9 cellular contexts compared by ENCODE assay signal in the genomic region with DNA sequence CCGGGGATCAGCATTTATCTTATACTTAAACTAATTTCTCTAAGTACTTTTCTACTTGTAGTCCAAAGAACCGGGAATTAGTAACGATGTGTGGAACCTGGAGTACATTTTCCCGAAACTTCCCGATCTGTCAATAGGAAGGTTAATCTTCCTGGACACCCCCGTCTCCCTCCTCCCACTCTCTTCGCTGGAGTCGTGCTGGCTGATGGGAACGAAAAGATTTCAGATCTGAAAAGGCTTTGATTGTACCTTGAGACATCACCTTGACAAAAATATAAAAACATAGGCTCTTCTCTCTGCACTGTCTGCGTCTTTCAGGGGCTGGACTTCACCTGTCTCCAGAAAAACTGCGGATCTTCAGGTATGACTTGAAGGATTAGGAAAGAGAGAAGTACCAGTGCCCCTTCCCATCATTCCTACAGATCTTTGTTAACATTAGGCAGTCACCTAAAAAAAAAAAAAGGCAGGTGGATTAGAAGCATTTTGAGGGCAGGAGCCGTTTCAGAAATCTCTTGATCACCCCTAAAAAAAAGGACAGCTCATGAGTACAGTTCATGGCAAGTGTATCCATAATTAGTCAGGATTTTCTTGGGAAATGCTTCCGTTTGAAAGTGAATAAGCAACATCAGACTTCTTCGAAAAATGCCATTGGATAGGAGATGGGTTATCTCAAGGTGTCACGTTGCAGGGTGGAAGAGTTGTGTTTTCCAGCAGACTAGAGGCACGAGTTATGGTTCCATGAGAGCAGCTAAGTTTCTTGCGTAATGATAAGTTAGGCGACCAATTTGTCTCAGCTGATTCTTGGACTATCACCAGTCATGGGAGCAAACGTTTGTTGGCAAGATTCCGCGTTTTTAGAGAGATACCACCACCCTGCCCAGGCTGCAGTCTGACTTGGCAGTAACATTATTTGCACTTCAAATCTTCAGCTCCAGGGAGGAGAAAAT. TPM values are rescaled to one million over a fixed set of nuclear protein-coding genes. Genes with fewer than 3 reads are reported as not detected.
DNase-seq lines count a peak whose midpoint lies in the region; ATAC-seq and TF ChIP-seq lines count a peak whose summit lies in the region.
"Had no signal": no experiment of that assay in that cellular context is flagged by ENCODE, and none has a peak within 500 bp of the region (broad histone marks: within the 10 kb centered on the region; RNA-seq: fewer than 3 reads in every experiment).

No MANE protein-coding gene starts in this region.

- no peak for ATAC-seq in WTC11

- peaks cover 4 to 9% (median 5%) of the 10 kb centered on the region in 3 donors for H3K4me1 ChIP-seq in skeletal muscle tissue (ENCODE audit: control insufficient read depth in 3 of 3, insufficient read depth in 3 of 3, low read length in 3 of 3)

- H3K27me3 Mint-ChIP-seq in WTC11 (ENCODE audit: low read depth) (peaks cover 40% of the 10 kb centered on the region), glutamatergic neuron (ENCODE audit: unreplicated experiment) (peaks cover 8% of the 10 kb centered on the region)

- POLR2A ChIA-PET in WTC11 (lab: Charles Lee) = no interaction called here

- H3K4me3 Mint-ChIP-seq in WTC11 (peak overlapping the region; percentile 91), glutamatergic neuron (ENCODE audit: unreplicated experiment) (peak overlapping the region; percentile 83)

- DNase-seq in NCI-H748 (lab: John Stamatoyannopoulos, UW; ENCODE audit: unreplicated experiment) (peak; percentile 35), NCI-H748 treated with DMSO at 0.1 percent for 48 hours (lab: John Stamatoyannopoulos, UW) (no peak), WTC11 (ENCODE audit: low spot score) (no peak), glutamatergic neuron (no peak), cerebellar cortex (ENCODE audit: low spot score) (no peak), NAMALWA (ENCODE audit: low spot score) (no peak), NCI-H2107 treated with DMSO at 0.1 percent for 48 hours (lab: John Stamatoyannopoulos, UW; ENCODE audit: unreplicated experiment) (no peak)
- DNase-seq: NCI-H2171 had no signal

- H3K9me3 Mint-ChIP-seq in WTC11 = no peaks in the 10 kb centered on the region
- H3K9me3 Mint-ChIP-seq in glutamatergic neuron (ENCODE audit: unreplicated experiment) = peaks cover 4% of the 10 kb centered on the region

- no peak for TF ChIP-seq CTCF in WTC11 (IDR thresholded peaks at IDR 0.05)
- no peak for TF ChIP-seq CTCF in glutamatergic neuron (IDR thresholded peaks at IDR 0.05; ENCODE audit: partially characterized antibody, unreplicated experiment)

- H3K9me3 ChIP-seq in skeletal muscle tissue (ENCODE audit: control insufficient read depth in 3 of 3, low read length in 3 of 3) = no peaks in the 10 kb centered on the region

- peak overlapping the region; percentile 80; the same call in 1 of the 2 replicates for H3K27ac Mint-ChIP-seq in WTC11
- peak overlapping the region; percentile 60 for H3K27ac Mint-ChIP-seq in glutamatergic neuron (ENCODE audit: unreplicated experiment)

- H3K36me3 ChIP-seq in skeletal muscle tissue (ENCODE audit: control insufficient read depth in 3 of 3, insufficient read depth in 3 of 3, low read length in 3 of 3) = no peaks in the 10 kb centered on the region

- H3K4me3 ChIP-seq in skeletal muscle tissue (ENCODE audit: low read length in 3 of 3) = peak overlapping the region; percentile 54 to 75 (median 54)

- H3K27ac ChIP-seq in skeletal muscle tissue (ENCODE audit: low read depth, low read length) = no peak overlapping the region

- no peaks in the 10 kb centered on the region for H3K36me3 Mint-ChIP-seq in WTC11
- H3K36me3 Mint-ChIP-seq in glutamatergic neuron (ENCODE audit: unreplicated experiment) = no peaks in the 10 kb centered on the region

- H3K9ac ChIP-seq in skeletal muscle tissue (ENCODE audit: low read depth in 1 of 3, low read length in 3 of 3) = peak overlapping the region in 1 of 3 donors; percentile 47

- CTCF ChIA-PET in WTC11 (lab: Charles Lee) = interaction anchor here (0.8 to 1.2 kb wide), 6 partner anchors 8 to 270 kb away, joined by 3 to 4 read pairs (median 3); partner anchors contain the start of gene BAMBI

- H3K4me1 Mint-ChIP-seq in WTC11 (peaks cover 23% of the 10 kb centered on the region), glutamatergic neuron (ENCODE audit: low read depth, unreplicated experiment) (peaks cover 14% of the 10 kb centered on the region)

- peaks cover 20 to 37% (median 29%) of the 10 kb centered on the region in 3 donors for H3K27me3 ChIP-seq in skeletal muscle tissue (ENCODE audit: control insufficient read depth in 3 of 3, insufficient read depth in 3 of 3, low read length in 3 of 3)

TF ChIP-seq in WTC11, 78 proteins besides CTCF, POLR2A, EP300 and RAD21 (continues in another document):
- no peak for TF ChIP-seq IRF2 (CRISPR knock-in tag; IDR thresholded peaks at IDR 0.05; ENCODE audit: borderline replicate concordance, low read depth)
- TF ChIP-seq ZNF416 (CRISPR knock-in tag; IDR thresholded peaks at IDR 0.05) = no peak
- TF ChIP-seq, protein P1, sequence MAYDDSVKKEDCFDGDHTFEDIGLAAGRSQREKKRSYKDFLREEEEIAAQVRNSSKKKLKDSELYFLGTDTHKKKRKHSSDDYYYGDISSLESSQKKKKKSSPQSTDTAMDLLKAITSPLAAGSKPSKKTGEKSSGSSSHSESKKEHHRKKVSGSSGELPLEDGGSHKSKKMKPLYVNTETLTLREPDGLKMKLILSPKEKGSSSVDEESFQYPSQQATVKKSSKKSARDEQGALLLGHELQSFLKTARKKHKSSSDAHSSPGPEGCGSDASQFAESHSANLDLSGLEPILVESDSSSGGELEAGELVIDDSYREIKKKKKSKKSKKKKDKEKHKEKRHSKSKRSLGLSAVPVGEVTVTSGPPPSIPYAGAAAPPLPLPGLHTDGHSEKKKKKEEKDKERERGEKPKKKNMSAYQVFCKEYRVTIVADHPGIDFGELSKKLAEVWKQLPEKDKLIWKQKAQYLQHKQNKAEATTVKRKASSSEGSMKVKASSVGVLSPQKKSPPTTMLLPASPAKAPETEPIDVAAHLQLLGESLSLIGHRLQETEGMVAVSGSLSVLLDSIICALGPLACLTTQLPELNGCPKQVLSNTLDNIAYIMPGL (CRISPR knock-in tag; IDR thresholded peaks at IDR 0.05) = no peak
- no peak for TF ChIP-seq TP53 (CRISPR knock-in tag; IDR thresholded peaks at IDR 0.05)
- TF ChIP-seq ZNF512 (CRISPR knock-in tag; IDR thresholded peaks at IDR 0.05; ENCODE audit: borderline replicate concordance) = no peak
- TF ChIP-seq ZNF425 (CRISPR knock-in tag; conservative IDR thresholded peaks at IDR 0.05) = no peak
- TF ChIP-seq, protein P2, sequence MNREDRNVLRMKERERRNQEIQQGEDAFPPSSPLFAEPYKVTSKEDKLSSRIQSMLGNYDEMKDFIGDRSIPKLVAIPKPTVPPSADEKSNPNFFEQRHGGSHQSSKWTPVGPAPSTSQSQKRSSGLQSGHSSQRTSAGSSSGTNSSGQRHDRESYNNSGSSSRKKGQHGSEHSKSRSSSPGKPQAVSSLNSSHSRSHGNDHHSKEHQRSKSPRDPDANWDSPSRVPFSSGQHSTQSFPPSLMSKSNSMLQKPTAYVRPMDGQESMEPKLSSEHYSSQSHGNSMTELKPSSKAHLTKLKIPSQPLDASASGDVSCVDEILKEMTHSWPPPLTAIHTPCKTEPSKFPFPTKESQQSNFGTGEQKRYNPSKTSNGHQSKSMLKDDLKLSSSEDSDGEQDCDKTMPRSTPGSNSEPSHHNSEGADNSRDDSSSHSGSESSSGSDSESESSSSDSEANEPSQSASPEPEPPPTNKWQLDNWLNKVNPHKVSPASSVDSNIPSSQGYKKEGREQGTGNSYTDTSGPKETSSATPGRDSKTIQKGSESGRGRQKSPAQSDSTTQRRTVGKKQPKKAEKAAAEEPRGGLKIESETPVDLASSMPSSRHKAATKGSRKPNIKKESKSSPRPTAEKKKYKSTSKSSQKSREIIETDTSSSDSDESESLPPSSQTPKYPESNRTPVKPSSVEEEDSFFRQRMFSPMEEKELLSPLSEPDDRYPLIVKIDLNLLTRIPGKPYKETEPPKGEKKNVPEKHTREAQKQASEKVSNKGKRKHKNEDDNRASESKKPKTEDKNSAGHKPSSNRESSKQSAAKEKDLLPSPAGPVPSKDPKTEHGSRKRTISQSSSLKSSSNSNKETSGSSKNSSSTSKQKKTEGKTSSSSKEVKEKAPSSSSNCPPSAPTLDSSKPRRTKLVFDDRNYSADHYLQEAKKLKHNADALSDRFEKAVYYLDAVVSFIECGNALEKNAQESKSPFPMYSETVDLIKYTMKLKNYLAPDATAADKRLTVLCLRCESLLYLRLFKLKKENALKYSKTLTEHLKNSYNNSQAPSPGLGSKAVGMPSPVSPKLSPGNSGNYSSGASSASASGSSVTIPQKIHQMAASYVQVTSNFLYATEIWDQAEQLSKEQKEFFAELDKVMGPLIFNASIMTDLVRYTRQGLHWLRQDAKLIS (CRISPR knock-in tag; IDR thresholded peaks at IDR 0.05; ENCODE audit: borderline replicate concordance) = no peak

RNA-seq across cellular contexts. Expression of gene BAMBI, which starts 7.8 kb away (rescaled TPM):
- 26.4 to 29.0 TPM (median 27.4 TPM) in 3 replicates for total RNA-seq in WTC11 (2021)
- 5.8 TPM for total RNA-seq in glutamatergic neuron (ENCODE audit: unreplicated experiment)
- 4.2 TPM for total RNA-seq in skeletal muscle tissue
